8 cellular contexts compared by ENCODE assay signal in the genomic region with DNA sequence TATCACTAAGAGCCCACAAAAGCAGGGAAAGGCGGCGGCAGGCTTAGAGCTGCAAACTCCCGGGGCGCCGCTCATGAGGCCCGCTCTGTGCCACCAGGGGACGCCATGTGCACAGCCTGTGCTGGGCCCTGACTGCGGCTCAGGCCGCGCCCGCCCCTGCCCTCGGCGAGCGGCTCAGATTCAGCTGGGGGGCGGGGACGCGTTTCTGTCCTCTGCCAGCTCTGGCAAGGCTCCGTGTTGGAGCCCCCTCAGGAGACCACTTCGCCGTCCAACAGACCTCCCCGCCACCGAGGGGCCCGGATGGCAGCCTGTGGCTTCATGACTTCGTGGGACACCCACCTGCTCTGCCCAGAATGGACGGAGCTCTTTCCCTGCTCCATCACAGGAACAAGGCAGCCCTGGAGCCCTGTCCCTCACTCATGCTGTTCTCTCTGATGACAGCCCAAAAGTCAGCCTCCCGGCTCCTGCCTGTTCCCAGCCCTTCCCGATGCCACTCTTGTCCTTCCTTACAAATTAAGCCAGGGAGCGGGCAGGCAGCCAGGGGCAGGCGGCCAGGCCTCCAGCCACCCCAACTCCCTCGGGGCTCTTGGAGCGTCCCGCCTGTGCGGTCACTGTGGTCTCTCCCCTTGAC.
DNase-seq lines count a peak whose midpoint lies in the region; ATAC-seq and TF ChIP-seq lines count a peak whose summit lies in the region.

No MANE protein-coding gene starts in this region.

- peak; percentile 92 for TF ChIP-seq CTCF in mucosa of descending colon (IDR thresholded peaks at IDR 0.05)

- peaks cover 0 to 1% (median 0%) of the 10 kb centered on the region in 7 donors for H3K9me3 Mint-ChIP-seq in CD4-positive, CD25-positive, alpha-beta regulatory T cell

- H3K36me3 ChIP-seq in CD4-positive, CD25-positive, alpha-beta regulatory T cell (ENCODE audit: control insufficient read depth, insufficient read depth, low read length): no peaks in the 10 kb centered on the region
- no peaks in the 10 kb centered on the region for H3K36me3 ChIP-seq in mucosa of descending colon (ENCODE audit: low read depth)

- peaks cover 0 to 7% (median 3%) of the 10 kb centered on the region in 4 donors for H3K4me1 Mint-ChIP-seq in CD4-positive, CD25-positive, alpha-beta regulatory T cell

- peak overlapping the region in 3 of 4 donors; percentile 50 to 82 (median 81) for H3K4me3 Mint-ChIP-seq in CD4-positive, CD25-positive, alpha-beta regulatory T cell

- no peak overlapping the region for H3K27ac ChIP-seq in CD4-positive, CD25-positive, alpha-beta regulatory T cell (ENCODE audit: insufficient read depth, low read length, poor library complexity, severe bottlenecking)

- DNase-seq in CD4-positive, CD25-positive, alpha-beta regulatory T cell: peak; percentile 57 to 70 (median 69)
- DNase-seq in NK-92 treated with Interleukin-12 subunit alpha and Interleukin-12 subunit beta, amount 100 ng/mL, for 24 hours (lab: John Stamatoyannopoulos, UW): peak; percentile 61
- peak; percentile 52 for DNase-seq in activated CD8-positive, alpha-beta memory T cell treated with anti-CD3 and anti-CD28 coated beads, Interleukin-2, amount 50 U/mL, for 24 hours (ENCODE audit: extremely low read depth)
- DNase-seq in epidermal melanocyte (ENCODE audit: insufficient read length, low spot score) (peak; percentile 82), mucosa of descending colon (peak; percentile 83 to 93 (median 91))
- peak; percentile 76 for DNase-seq in stimulated activated CD8-positive, alpha-beta memory T cell treated with anti-CD3 and anti-CD28 coated beads, Interleukin-4, amount 100 ng/mL, for 24 hours (ENCODE audit: low read depth)

- H3K9me3 ChIP-seq in CD4-positive, CD25-positive, alpha-beta regulatory T cell (ENCODE audit: control insufficient read depth in 2 of 2, low read length in 2 of 2): no peaks in the 10 kb centered on the region
- H3K9me3 ChIP-seq in mucosa of descending colon: no peaks in the 10 kb centered on the region

- no peak overlapping the region for H3K4me3 ChIP-seq in CD4-positive, CD25-positive, alpha-beta regulatory T cell (ENCODE audit: low read depth, low read length)
- no peak overlapping the region for H3K4me3 ChIP-seq in mucosa of descending colon

- H3K4me1 ChIP-seq in CD4-positive, CD25-positive, alpha-beta regulatory T cell (ENCODE audit: control insufficient read depth, insufficient read depth, low read length, poor library complexity, severe bottlenecking): peaks cover 8% of the 10 kb centered on the region
- no peaks in the 10 kb centered on the region for H3K4me1 ChIP-seq in mucosa of descending colon (ENCODE audit: low read depth)

- H3K27me3 ChIP-seq in CD4-positive, CD25-positive, alpha-beta regulatory T cell (ENCODE audit: control insufficient read depth, insufficient read depth, low read length): no peaks in the 10 kb centered on the region

- intact Hi-C loops in mucosa of descending colon (cut with DNase I, micrococcal nuclease): loop anchor here (2.0 kb wide), 2 partner anchors 184 to 186 kb away; partner anchors contain the start of gene ABTB2 (in 1 of the 2)

- peak; percentile 96 to 97 for ATAC-seq in CD4-positive, CD25-positive, alpha-beta regulatory T cell (ENCODE audit: low read depth in 2 of 2)
- ATAC-seq in GM19372 (IDR thresholded peaks at IDR 0.05; ENCODE audit: low read depth, unreplicated experiment) (peak; percentile 87), HG03521 (IDR thresholded peaks at IDR 0.05; ENCODE audit: unreplicated experiment) (peak; percentile 82), mucosa of descending colon (peak; percentile 98)

- no peaks in the 10 kb centered on the region for H3K36me3 Mint-ChIP-seq in CD4-positive, CD25-positive, alpha-beta regulatory T cell

- peaks cover 6% of the 10 kb centered on the region for H3K27me3 Mint-ChIP-seq in CD4-positive, CD25-positive, alpha-beta regulatory T cell

- no peak overlapping the region for H3K27ac Mint-ChIP-seq in CD4-positive, CD25-positive, alpha-beta regulatory T cell
